Comparison of ENCODE assay signal across 12 cellular contexts in genomic region chr15:64623347-64624024, GRCh38.
DNase-seq lines count a peak whose midpoint lies in the region; ATAC-seq and TF ChIP-seq lines count a peak whose summit lies in the region.
"Had no signal": no experiment of that assay in that cellular context is flagged by ENCODE, and none has a peak within 500 bp of the region (broad histone marks: within the 10 kb centered on the region; RNA-seq: fewer than 3 reads in every experiment).

No MANE protein-coding gene starts in this region.

- TF ChIP-seq CTCF in CD4-positive, alpha-beta T cell (IDR thresholded peaks at IDR 0.05), result no peak
- TF ChIP-seq CTCF in progenitor cell of endocrine pancreas (IDR thresholded peaks at IDR 0.05; ENCODE audit: unreplicated experiment), result no peak

- H3K27me3 ChIP-seq in CD4-positive, alpha-beta T cell (ENCODE audit: control insufficient read depth, insufficient read depth, low read length), result no peaks in the 10 kb centered on the region

- CTCF ChIA-PET in CD4-positive, alpha-beta T cell (lab: Charles Lee), result interaction anchor here (1.4 kb wide), 1 partner anchor 22 kb away, joined by 5 read pairs; no protein-coding TSS in a partner anchor
- CTCF ChIA-PET in HEK293T (lab: Yijun Ruan, JAX), result no interaction called here

- no peaks in the 10 kb centered on the region for H3K9me3 Mint-ChIP-seq in CD4-positive, alpha-beta T cell
- no peaks in the 10 kb centered on the region for H3K9me3 Mint-ChIP-seq in activated naive CD4-positive, alpha-beta T cell treated with anti-CD3 and anti-CD28 coated beads, Interleukin-2, amount 50 U/mL, for 72 hours
- no peaks in the 10 kb centered on the region for H3K9me3 Mint-ChIP-seq in progenitor cell of endocrine pancreas (ENCODE audit: low read depth)

- peak overlapping the region; percentile 81 for H3K4me3 Mint-ChIP-seq in CD4-positive, alpha-beta T cell
- no peak overlapping the region for H3K4me3 Mint-ChIP-seq in progenitor cell of endocrine pancreas (ENCODE audit: low read depth)

- ATAC-seq in CD4-positive, alpha-beta T cell (ENCODE audit: poor library complexity), result no peak
- peak; percentile 30 for ATAC-seq in HG03439 (IDR thresholded peaks at IDR 0.05; ENCODE audit: unreplicated experiment)
- peak; percentile 49 to 53 for ATAC-seq in activated naive CD4-positive, alpha-beta T cell treated with anti-CD3 and anti-CD28 coated beads, Interleukin-2, amount 50 U/mL, for 72 hours
- ATAC-seq: PC-3 had no signal

- peaks cover 8% of the 10 kb centered on the region for H3K36me3 Mint-ChIP-seq in CD4-positive, alpha-beta T cell (ENCODE audit: low read depth)
- H3K36me3 Mint-ChIP-seq in activated naive CD4-positive, alpha-beta T cell treated with anti-CD3 and anti-CD28 coated beads, Interleukin-2, amount 50 U/mL, for 72 hours, result peaks cover 0 to 11% of the 10 kb centered on the region in 2 donors
- peaks cover 5% of the 10 kb centered on the region for H3K36me3 Mint-ChIP-seq in progenitor cell of endocrine pancreas (ENCODE audit: insufficient read depth)

- POLR2A ChIA-PET in CD4-positive, alpha-beta T cell (lab: Charles Lee), result interaction anchor here (1.7 to 2.2 kb wide), 3 partner anchors 11 to 28 kb away, joined by 9 to 15 read pairs (median 9); no protein-coding TSS in a partner anchor
- POLR2A ChIA-PET in HEK293T (lab: Yijun Ruan, JAX), result no interaction called here

- DNase-seq in CD4-positive, alpha-beta T cell, result no peak
- DNase-seq in activated naive CD4-positive, alpha-beta T cell treated with anti-CD3 and anti-CD28 coated beads, Interleukin-2, amount 50 U/mL, for 72 hours (ENCODE audit: low spot score in 2 of 2), result no peak
- DNase-seq in progenitor cell of endocrine pancreas (ENCODE audit: low spot score, unreplicated experiment) (no peak), HEK293T (ENCODE audit: extremely low spot score) (no peak), medulla oblongata (ENCODE audit: extremely low spot score) (no peak), DMS114 treated with DMSO at 0.1 percent for 48 hours (lab: John Stamatoyannopoulos, UW; ENCODE audit: unreplicated experiment) (no peak), hippocampal formation (lab: John Stamatoyannopoulos, UW) (no peak)
- DNase-seq: NCI-H1092, PC-3, retina, substantia nigra had no signal

- peak overlapping the region; percentile 59 for H3K27ac ChIP-seq in CD4-positive, alpha-beta T cell (ENCODE audit: low read depth, low read length)

- no peaks in the 10 kb centered on the region for H3K27me3 Mint-ChIP-seq in CD4-positive, alpha-beta T cell
- no peaks in the 10 kb centered on the region for H3K27me3 Mint-ChIP-seq in progenitor cell of endocrine pancreas

- intact Hi-C loops in CD4-positive, alpha-beta T cell (cut with DNase I, micrococcal nuclease), result loop anchor here in 1 of 2 experiments (1.0 to 10.0 kb wide), 5 partner anchors 13 to 189 kb away; no protein-coding TSS in a partner anchor

- H3K9me3 ChIP-seq in CD4-positive, alpha-beta T cell (ENCODE audit: control insufficient read depth, low read length), result no peaks in the 10 kb centered on the region

- H3K4me1 Mint-ChIP-seq in CD4-positive, alpha-beta T cell (ENCODE audit: low read depth), result peaks cover 84% of the 10 kb centered on the region
- peaks cover 25% of the 10 kb centered on the region for H3K4me1 Mint-ChIP-seq in progenitor cell of endocrine pancreas (ENCODE audit: low read depth)

- H3K27ac Mint-ChIP-seq in CD4-positive, alpha-beta T cell, result peak overlapping the region; percentile 86
- H3K27ac Mint-ChIP-seq in activated naive CD4-positive, alpha-beta T cell treated with anti-CD3 and anti-CD28 coated beads, Interleukin-2, amount 50 U/mL, for 72 hours, result peak overlapping the region; percentile 77 to 94
- H3K27ac Mint-ChIP-seq in progenitor cell of endocrine pancreas, result peak overlapping the region; percentile 79

TF ChIP-seq in HEK293T, 16 proteins besides CTCF, POLR2A, EP300 and RAD21:
- TF ChIP-seq ZNF384 (IDR thresholded peaks at IDR 0.05) (no peak), L3MBTL2 (conservative IDR thresholded peaks at IDR 0.05) (no peak), FOXM1 (IDR thresholded peaks at IDR 0.05; ENCODE audit: borderline replicate concordance) (no peak), ARNT (IDR thresholded peaks at IDR 0.05) (no peak), ELF4 (IDR thresholded peaks at IDR 0.05) (no peak), FOXA1 (IDR thresholded peaks at IDR 0.05) (no peak), BHLHE40 (IDR thresholded peaks at IDR 0.05; ENCODE audit: borderline replicate concordance) (no peak), TARDBP (IDR thresholded peaks at IDR 0.05) (no peak), SP1 (IDR thresholded peaks at IDR 0.05) (no peak), NFRKB (IDR thresholded peaks at IDR 0.05) (no peak), SUZ12 (IDR thresholded peaks at IDR 0.05) (no peak), HDGF (IDR thresholded peaks at IDR 0.05; ENCODE audit: borderline replicate concordance) (no peak), CTBP1 (IDR thresholded peaks at IDR 0.05; ENCODE audit: borderline replicate concordance) (no peak), LEF1 (IDR thresholded peaks at IDR 0.05; ENCODE audit: borderline replicate concordance) (no peak), FOXK2 (IDR thresholded peaks at IDR 0.05) (no peak)
